Comparison of ENCODE assay signal across 10 cellular contexts in the genomic region with DNA sequence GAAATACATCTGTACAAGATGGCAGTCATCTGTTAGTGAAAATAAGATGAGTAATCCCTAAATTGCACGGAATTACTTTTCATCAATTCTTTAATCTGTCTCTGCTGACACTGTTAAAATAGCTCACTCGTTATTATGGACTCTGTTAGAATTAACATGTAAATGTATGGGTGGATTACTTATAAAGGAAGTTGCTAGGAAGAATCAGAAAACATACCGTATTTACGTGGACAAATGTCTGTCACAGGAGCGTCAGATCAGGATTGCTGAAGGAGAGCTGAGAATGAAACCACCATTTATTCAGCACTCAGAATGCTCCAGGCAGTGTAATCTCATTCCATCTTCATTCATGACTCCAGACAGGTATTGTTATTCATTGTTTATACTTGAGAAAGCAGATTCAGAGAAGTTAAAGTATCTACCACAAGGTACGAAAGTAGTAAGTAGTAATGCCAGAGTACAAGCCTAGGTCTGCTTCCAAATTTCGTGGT. TPM values are rescaled to one million over a fixed set of nuclear protein-coding genes. Genes with fewer than 3 reads are reported as not detected.
A peak's percentile ranks its signal among the peaks of the same experiment; 100 is the strongest.
DNase-seq lines count a peak whose midpoint lies in the region; ATAC-seq, FAIRE-seq and TF ChIP-seq lines count a peak whose summit lies in the region.
"Had no signal": no experiment of that assay in that cellular context is flagged by ENCODE, and none has a peak within 500 bp of the region (broad histone marks: within the 10 kb centered on the region; RNA-seq: fewer than 3 reads in every experiment).

No MANE protein-coding gene starts in this region.

- H3K4me1 ChIP-seq in NT2/D1 (ENCODE audit: insufficient read depth, insufficient read length), result no peaks in the 10 kb centered on the region
- peaks cover 0 to 6% (median 0%) of the 10 kb centered on the region in 3 donors for H3K4me1 ChIP-seq in pancreas

- ATAC-seq in pancreas, result no peak
- no peak for ATAC-seq in HG03280 (IDR thresholded peaks at IDR 0.05; ENCODE audit: unreplicated experiment)

- no peak for FAIRE-seq in pancreas (lab: Jason Lieb, UNC)

- H3K4me3 ChIP-seq in NT2/D1 (ENCODE audit: insufficient read length, low read depth), result peak overlapping the region; percentile 66
- H3K4me3 ChIP-seq in epithelial cell of proximal tubule (ENCODE audit: low read depth, low read length), result peak overlapping the region; percentile 76
- peak overlapping the region; percentile 3 to 89 (median 72) for H3K4me3 ChIP-seq in pancreas

- H3K9ac ChIP-seq in NT2/D1 (ENCODE audit: insufficient read length, low read depth), result no peak overlapping the region

- no peaks in the 10 kb centered on the region for H3K27me3 ChIP-seq in NT2/D1 (ENCODE audit: insufficient read depth, insufficient read length)
- H3K27me3 ChIP-seq in pancreas, result no peaks in the 10 kb centered on the region

- H3K36me3 ChIP-seq in NT2/D1 (ENCODE audit: insufficient read depth, insufficient read length, low read length) (peaks cover 14% of the 10 kb centered on the region), pancreas (no peaks in the 10 kb centered on the region)

- peak overlapping the region in 3 of 4 donors; percentile 79 to 85 (median 83) for H3K27ac ChIP-seq in pancreas

- intact Hi-C loops in pancreas (cut with DNase I), result no loop called here

- DNase-seq in Daoy (ENCODE audit: low read depth) (peak; percentile 24), NT2/D1 (ENCODE audit: low read depth, low spot score) (no peak), epithelial cell of proximal tubule (ENCODE audit: low read depth) (peak; percentile 26), pancreas (no peak), D341Med (ENCODE audit: low spot score) (no peak), SKM-1 treated with dmso at 0.1 percent for 144 hours (lab: John Stamatoyannopoulos, UW; ENCODE audit: unreplicated experiment) (no peak), NCI-H524 treated with DMSO at 0.1 percent for 48 hours (lab: John Stamatoyannopoulos, UW) (no peak)
- DNase-seq: activated naive CD8-positive, alpha-beta T cell treated with anti-CD3 and anti-CD28 coated beads, Interleukin-2, amount 10 ng/mL, durations not matched to agents 7 days and 5 days; NCI-H187 treated with DMSO at 0.1 percent for 48 hours had no signal

- TF ChIP-seq CTCF in epithelial cell of proximal tubule (conservative IDR thresholded peaks at IDR 0.05; ENCODE audit: low read depth, low read length), result no peak
- no peak for TF ChIP-seq CTCF in pancreas (IDR thresholded peaks at IDR 0.05)

- H3K9me3 ChIP-seq in NT2/D1 (ENCODE audit: insufficient read depth, low read length), result no peaks in the 10 kb centered on the region
- H3K9me3 ChIP-seq in pancreas, result no peaks in the 10 kb centered on the region

- WGBS in pancreas, 2 donors, result 6% methylated on average over 7 of the region's 7 CpGs

RNA-seq across cellular contexts. Expression of gene LCA5, which starts 1.3 kb away (rescaled TPM):
- total RNA-seq in Daoy (2014; rRNA removed; shearing (Covaris generic)), result 2.2 and 5.0 TPM in 2 replicates
- total RNA-seq in epithelial cell of proximal tubule (1.5 and 1.7 TPM in 2 replicates), pancreas (1 to 10 TPM; 1.8 to 7.9 (median 2.6) TPM)
- polyA plus RNA-seq in pancreas, result 1 to 10 TPM; 1.3 to 2.9 TPM

Comparison
In these comparisons a context has a peak if more than half of its experiments do, and no peak if none do; other contexts are left out.
1. DNase-seq: peak in Daoy (single experiment) and epithelial cell of proximal tubule (single experiment); none in NT2/D1 (single experiment), pancreas (0 of 6), D341Med (single experiment), SKM-1 treated with dmso at 0.1 percent for 144 hours (single experiment) and NCI-H524 treated with DMSO at 0.1 percent for 48 hours (single experiment).
2. Peak in every context shown above with its lines, with median percentiles within 50 percentile points of each other: H3K4me3 ChIP-seq.